Comparison of ENCODE assay signal across 22 cellular contexts in genomic region chr3:163953526-163953925, GRCh38.
"Had no signal": no experiment of that assay in that cellular context is flagged by ENCODE, and none has a peak within 500 bp of the region (broad histone marks: within the 10 kb centered on the region; RNA-seq: fewer than 3 reads in every experiment).

No MANE protein-coding gene starts in this region.

- H3K9ac ChIP-seq: KMS-11 had no signal

- DNase-seq: activated B cell treated with CpG ODN at 0.5 μM for 24 hours; activated CD4-positive, alpha-beta T cell treated with anti-CD3 and anti-CD28 coated beads for 1 hour; activated CD4-positive, alpha-beta T cell treated with anti-CD3 and anti-CD28 coated beads, Interleukin-2, amount 10 ng/mL, durations not matched to agents 24 days and 14 days; activated CD4-positive, alpha-beta T cell treated with anti-CD3 and anti-CD28 coated beads, Interleukin-2, amount 50 U/mL, for 48 hours; activated CD8-positive, alpha-beta memory T cell treated with anti-CD3 and anti-CD28 coated beads, Interleukin-2, amount 10 ng/mL, durations not matched to agents 7 days and 5 days; activated effector memory CD4-positive, alpha-beta T cell treated with Interleukin-2 at 50 U/mL for 16 hours; activated naive CD4-positive, alpha-beta T cell; activated T-cell treated with anti-CD3 and anti-CD28 coated beads, Interleukin-2, amount 50 U/mL, for 24 hours; aorta; central memory CD4-positive, alpha-beta T cell; NCI-H1092 treated with DMSO at 0.1 percent for 48 hours; NCI-H1436 treated with DMSO at 0.1 percent for 48 hours; NCI-H1930; NCI-H446; NCI-H774; SIG-M5; T-helper 17 cell; T-helper 9 cell had no signal

- H3K4me3 ChIP-seq: breast epithelium had no signal

- H3K27me3 ChIP-seq: breast epithelium had no signal

- H3K27ac Mint-ChIP-seq: activated B cell treated with CpG ODN at 0.5 μM for 24 hours; activated CD4-positive, alpha-beta T cell treated with anti-CD3 and anti-CD28 coated beads, Interleukin-2, amount 10 ng/mL, durations not matched to agents 24 days and 14 days; activated CD8-positive, alpha-beta memory T cell treated with anti-CD3 and anti-CD28 coated beads, Interleukin-2, amount 10 ng/mL, durations not matched to agents 7 days and 5 days; activated naive CD4-positive, alpha-beta T cell treated with anti-CD3 and anti-CD28 coated beads, Interleukin-2, amount 50 U/mL, for 24 hours; activated T-cell treated with anti-CD3 and anti-CD28 coated beads, Interleukin-2, amount 50 U/mL, for 24 hours; activated T-helper 1 cell treated with anti-CD3 and anti-CD28 coated beads, Interleukin-12 subunit alpha, Interleukin-12 subunit beta, Interleukin-2, Interleukin-4 antibody, amounts not matched to agents 30 ng/mL and 10 ng/mL and 1 ng/mL, durations not matched to agents 14 hours and 24 hours and 36 hours; T-helper 17 cell had no signal

- H3K36me3 Mint-ChIP-seq: activated CD8-positive, alpha-beta memory T cell treated with anti-CD3 and anti-CD28 coated beads, Interleukin-2, amount 10 ng/mL, durations not matched to agents 7 days and 5 days; activated naive CD4-positive, alpha-beta T cell treated with anti-CD3 and anti-CD28 coated beads, Interleukin-2, amount 50 U/mL, for 24 hours had no signal

- H3K4me2 ChIP-seq: KMS-11 had no signal

- H3K27me3 Mint-ChIP-seq: activated B cell treated with CpG ODN at 0.5 μM for 24 hours; activated CD4-positive, alpha-beta T cell treated with anti-CD3 and anti-CD28 coated beads, Interleukin-2, amount 10 ng/mL, durations not matched to agents 24 days and 14 days; activated CD8-positive, alpha-beta memory T cell treated with anti-CD3 and anti-CD28 coated beads, Interleukin-2, amount 10 ng/mL, durations not matched to agents 7 days and 5 days; activated naive CD4-positive, alpha-beta T cell treated with anti-CD3 and anti-CD28 coated beads, Interleukin-2, amount 50 U/mL, for 24 hours; activated T-cell treated with anti-CD3 and anti-CD28 coated beads, Interleukin-2, amount 50 U/mL, for 24 hours; T-helper 17 cell had no signal

- H3K9me3 Mint-ChIP-seq: activated CD4-positive, alpha-beta T cell treated with anti-CD3 and anti-CD28 coated beads, Interleukin-2, amount 10 ng/mL, durations not matched to agents 24 days and 14 days; activated T-helper 1 cell treated with anti-CD3 and anti-CD28 coated beads, Interleukin-12 subunit alpha, Interleukin-12 subunit beta, Interleukin-2, Interleukin-4 antibody, amounts not matched to agents 30 ng/mL and 10 ng/mL and 1 ng/mL, durations not matched to agents 14 hours and 24 hours and 36 hours had no signal

- H3K9me3 ChIP-seq: breast epithelium had no signal

- H3K4me1 Mint-ChIP-seq: activated B cell treated with CpG ODN at 0.5 μM for 24 hours; activated CD4-positive, alpha-beta T cell treated with anti-CD3 and anti-CD28 coated beads, Interleukin-2, amount 10 ng/mL, durations not matched to agents 24 days and 14 days; activated CD8-positive, alpha-beta memory T cell treated with anti-CD3 and anti-CD28 coated beads, Interleukin-2, amount 10 ng/mL, durations not matched to agents 7 days and 5 days; activated naive CD4-positive, alpha-beta T cell treated with anti-CD3 and anti-CD28 coated beads, Interleukin-2, amount 50 U/mL, for 24 hours; T-helper 17 cell had no signal

- H3K27ac ChIP-seq: breast epithelium, KMS-11 had no signal

- H3K4me3 Mint-ChIP-seq: activated B cell treated with CpG ODN at 0.5 μM for 24 hours; activated CD4-positive, alpha-beta T cell treated with anti-CD3 and anti-CD28 coated beads, Interleukin-2, amount 10 ng/mL, durations not matched to agents 24 days and 14 days; activated CD8-positive, alpha-beta memory T cell treated with anti-CD3 and anti-CD28 coated beads, Interleukin-2, amount 10 ng/mL, durations not matched to agents 7 days and 5 days; activated naive CD4-positive, alpha-beta T cell treated with anti-CD3 and anti-CD28 coated beads, Interleukin-2, amount 50 U/mL, for 24 hours; activated T-cell treated with anti-CD3 and anti-CD28 coated beads, Interleukin-2, amount 50 U/mL, for 24 hours; activated T-helper 1 cell treated with anti-CD3 and anti-CD28 coated beads, Interleukin-12 subunit alpha, Interleukin-12 subunit beta, Interleukin-2, Interleukin-4 antibody, amounts not matched to agents 30 ng/mL and 10 ng/mL and 1 ng/mL, durations not matched to agents 14 hours and 24 hours and 36 hours; T-helper 17 cell had no signal

- ATAC-seq: activated CD8-positive, alpha-beta memory T cell treated with anti-CD3 and anti-CD28 coated beads, Interleukin-2, amount 10 ng/mL, durations not matched to agents 7 days and 5 days; T-helper 17 cell had no signal

- H3K36me3 ChIP-seq: breast epithelium had no signal

- H3K4me1 ChIP-seq: breast epithelium had no signal
